ENCODE assay signal across 18 cellular contexts in the genomic region with DNA sequence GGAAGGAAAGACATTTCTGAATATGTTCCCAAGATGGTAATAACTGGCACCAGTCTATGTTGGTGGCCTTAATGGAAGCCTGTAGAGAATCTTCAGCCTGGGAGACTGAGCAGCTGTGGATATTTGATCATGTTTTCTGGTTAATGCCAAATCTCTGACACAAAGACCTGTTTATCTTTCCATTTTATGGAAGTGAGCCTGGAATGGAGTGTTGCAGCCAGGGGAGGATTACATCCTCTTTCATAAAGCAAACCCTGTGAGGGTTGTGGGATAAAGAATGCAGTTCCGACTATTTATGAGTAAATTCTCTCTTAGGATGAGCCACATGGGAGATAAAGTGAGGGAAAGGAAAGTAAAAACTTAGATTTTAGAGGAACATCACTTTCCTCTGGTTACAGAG.
"Had no signal": no experiment of that assay in that cellular context is flagged by ENCODE, and none has a peak within 500 bp of the region (broad histone marks: within the 10 kb centered on the region; RNA-seq: fewer than 3 reads in every experiment).

No MANE protein-coding gene starts in this region.

- H3K4me3 Mint-ChIP-seq: dendritic cell treated with granulocyte-macrophage colony-stimulating factor and Interleukin-4, amounts not matched to agents 40 ng/mL and 50 ng/mL, for 4 days; naive thymus-derived CD4-positive, alpha-beta T cell; stimulated activated effector memory CD8-positive, alpha-beta T cell treated with anti-CD3 and anti-CD28 coated beads, Interleukin-12 subunit alpha, Interleukin-12 subunit beta, amount 100 ng/mL, for 72 hours; stimulated activated naive CD8-positive, alpha-beta T cell treated with anti-CD3 and anti-CD28 coated beads, Interleukin-15, Interleukin-2, amounts not matched to agents 100 ng/mL and 50 ng/mL, for 24 hours had no signal

- H3K27ac Mint-ChIP-seq: dendritic cell treated with granulocyte-macrophage colony-stimulating factor and Interleukin-4, amounts not matched to agents 40 ng/mL and 50 ng/mL, for 4 days; naive thymus-derived CD4-positive, alpha-beta T cell; stimulated activated effector memory CD8-positive, alpha-beta T cell treated with anti-CD3 and anti-CD28 coated beads, Interleukin-12 subunit alpha, Interleukin-12 subunit beta, amount 100 ng/mL, for 72 hours; stimulated activated naive CD8-positive, alpha-beta T cell treated with anti-CD3 and anti-CD28 coated beads, Interleukin-15, Interleukin-2, amounts not matched to agents 100 ng/mL and 50 ng/mL, for 24 hours had no signal

- H3K36me3 ChIP-seq: neutrophil, right atrium auricular region, tibial nerve, upper lobe of right lung, vagina had no signal

- H3K27me3 ChIP-seq: foreskin keratinocyte, neutrophil, right atrium auricular region, testis, tibial nerve, upper lobe of right lung, vagina had no signal

- DNase-seq: erythroblast; foreskin keratinocyte; mammary epithelial cell; naive thymus-derived CD4-positive, alpha-beta T cell; posterior cingulate gyrus; stimulated activated CD4-positive, alpha-beta T cell treated with anti-CD3 and anti-CD28 coated beads, Interleukin-2, amount 100 ng/mL, for 48 hours; stimulated activated CD8-positive, alpha-beta memory T cell treated with anti-CD3 and anti-CD28 coated beads, Interleukin-4, amount 100 ng/mL, for 48 hours; testis; upper lobe of right lung had no signal

- H3K27me3 Mint-ChIP-seq: dendritic cell treated with granulocyte-macrophage colony-stimulating factor and Interleukin-4, amounts not matched to agents 40 ng/mL and 50 ng/mL, for 4 days; stimulated activated naive CD8-positive, alpha-beta T cell treated with anti-CD3 and anti-CD28 coated beads, Interleukin-15, Interleukin-2, amounts not matched to agents 100 ng/mL and 50 ng/mL, for 24 hours had no signal

- H3K27ac ChIP-seq: foreskin keratinocyte, neutrophil, right atrium auricular region, testis, tibial nerve, upper lobe of right lung, vagina had no signal

- H3K4me1 Mint-ChIP-seq: stimulated activated effector memory CD8-positive, alpha-beta T cell treated with anti-CD3 and anti-CD28 coated beads, Interleukin-12 subunit alpha, Interleukin-12 subunit beta, amount 100 ng/mL, for 72 hours had no signal

- H3K9me3 ChIP-seq: neutrophil, right atrium auricular region, testis, upper lobe of right lung, vagina had no signal

- H3K4me2 ChIP-seq: smooth muscle cell had no signal

- H3K4me3 ChIP-seq: right atrium auricular region, smooth muscle cell, testis, tibial nerve, upper lobe of right lung, vagina had no signal

- H3K4me1 ChIP-seq: foreskin keratinocyte, right atrium auricular region, testis, tibial nerve, upper lobe of right lung, vagina had no signal

- H3K36me3 Mint-ChIP-seq: stimulated activated effector memory CD8-positive, alpha-beta T cell treated with anti-CD3 and anti-CD28 coated beads, Interleukin-12 subunit alpha, Interleukin-12 subunit beta, amount 100 ng/mL, for 72 hours had no signal

- ATAC-seq: foreskin keratinocyte; left lobe of liver; naive thymus-derived CD4-positive, alpha-beta T cell; stimulated activated effector memory CD8-positive, alpha-beta T cell treated with anti-CD3 and anti-CD28 coated beads, Interleukin-12 subunit alpha, Interleukin-12 subunit beta, amount 100 ng/mL, for 72 hours; upper lobe of right lung had no signal
